ENCODE assay signal across 25 cellular contexts in genomic region chr2:145168091-145168490, GRCh38.
"Had no signal": no experiment of that assay in that cellular context is flagged by ENCODE, and none has a peak within 500 bp of the region (broad histone marks: within the 10 kb centered on the region; RNA-seq: fewer than 3 reads in every experiment).

No MANE protein-coding gene starts in this region.

- H3K4me3 ChIP-seq: heart left ventricle, left ventricle myocardium inferior, lung, mucosa of descending colon, prostate gland, skin epidermis, spleen, tibial nerve had no signal

- H3K9me3 Mint-ChIP-seq: natural killer cell treated with Interleukin-12 subunit alpha and Interleukin-12 subunit beta and Interleukin-15 and Interleukin-18, amount 100 ng/mL, for 72 hours; stimulated activated effector memory CD8-positive, alpha-beta T cell treated with anti-CD3 and anti-CD28 coated beads, Interleukin-12 subunit alpha, Interleukin-12 subunit beta, amount 100 ng/mL, for 72 hours; stimulated activated naive CD8-positive, alpha-beta T cell treated with anti-CD3 and anti-CD28 coated beads, Interleukin-15, Interleukin-2, amounts not matched to agents 100 ng/mL and 50 ng/mL, for 24 hours; type B pancreatic cell had no signal

- H3K36me3 Mint-ChIP-seq: naive thymus-derived CD4-positive, alpha-beta T cell; natural killer cell treated with Interleukin-12 subunit alpha and Interleukin-12 subunit beta and Interleukin-15 and Interleukin-18, amount 100 ng/mL, for 72 hours; stimulated activated effector memory CD8-positive, alpha-beta T cell treated with anti-CD3 and anti-CD28 coated beads, Interleukin-12 subunit alpha, Interleukin-12 subunit beta, amount 100 ng/mL, for 72 hours; type B pancreatic cell had no signal

- H3K4me3 Mint-ChIP-seq: immature natural killer cell; naive thymus-derived CD4-positive, alpha-beta T cell; natural killer cell treated with Interleukin-12 subunit alpha and Interleukin-12 subunit beta and Interleukin-15 and Interleukin-18, amount 100 ng/mL, for 72 hours; neural crest cell; stimulated activated effector memory CD8-positive, alpha-beta T cell treated with anti-CD3 and anti-CD28 coated beads, Interleukin-12 subunit alpha, Interleukin-12 subunit beta, amount 100 ng/mL, for 72 hours; stimulated activated naive CD8-positive, alpha-beta T cell treated with anti-CD3 and anti-CD28 coated beads, Interleukin-15, Interleukin-2, amounts not matched to agents 100 ng/mL and 50 ng/mL, for 24 hours; type B pancreatic cell had no signal

- H3K27ac ChIP-seq: left ventricle myocardium inferior, prostate gland, spleen, tibial nerve had no signal

- H3K27ac Mint-ChIP-seq: immature natural killer cell; naive thymus-derived CD4-positive, alpha-beta T cell; natural killer cell treated with Interleukin-12 subunit alpha and Interleukin-12 subunit beta and Interleukin-15 and Interleukin-18, amount 100 ng/mL, for 72 hours; stimulated activated effector memory CD8-positive, alpha-beta T cell treated with anti-CD3 and anti-CD28 coated beads, Interleukin-12 subunit alpha, Interleukin-12 subunit beta, amount 100 ng/mL, for 72 hours; stimulated activated naive CD8-positive, alpha-beta T cell treated with anti-CD3 and anti-CD28 coated beads, Interleukin-15, Interleukin-2, amounts not matched to agents 100 ng/mL and 50 ng/mL, for 24 hours; type B pancreatic cell had no signal

- H3K27me3 Mint-ChIP-seq: naive thymus-derived CD4-positive, alpha-beta T cell; stimulated activated naive CD8-positive, alpha-beta T cell treated with anti-CD3 and anti-CD28 coated beads, Interleukin-15, Interleukin-2, amounts not matched to agents 100 ng/mL and 50 ng/mL, for 24 hours had no signal

- DNase-seq: heart left ventricle; hypothalamus; immature natural killer cell; islet precursor cell; left ventricle myocardium inferior; mesendoderm; midbrain; mucosa of descending colon; naive thymus-derived CD4-positive, alpha-beta T cell; nucleus accumbens; retina; right cardiac atrium; spleen; stimulated activated CD4-positive, alpha-beta T cell treated with anti-CD3 and anti-CD28 coated beads, Interleukin-4, amount 100 ng/mL, for 24 hours; stimulated activated naive CD4-positive, alpha-beta T cell had no signal

- H3K4me1 ChIP-seq: left ventricle myocardium inferior, prostate gland, spleen had no signal

- H3K36me3 ChIP-seq: heart left ventricle, left ventricle myocardium inferior, prostate gland, spleen, tibial nerve had no signal

- H3K27me3 ChIP-seq: heart left ventricle, spleen, tibial nerve had no signal

- H3K9me3 ChIP-seq: heart left ventricle, left ventricle myocardium inferior, mucosa of descending colon, prostate gland, spleen, tibial nerve had no signal

- H3K4me1 Mint-ChIP-seq: immature natural killer cell; naive thymus-derived CD4-positive, alpha-beta T cell; stimulated activated effector memory CD8-positive, alpha-beta T cell treated with anti-CD3 and anti-CD28 coated beads, Interleukin-12 subunit alpha, Interleukin-12 subunit beta, amount 100 ng/mL, for 72 hours had no signal

- ATAC-seq: heart left ventricle; mucosa of descending colon; naive thymus-derived CD4-positive, alpha-beta T cell; natural killer cell treated with Interleukin-12 subunit alpha and Interleukin-12 subunit beta and Interleukin-15 and Interleukin-18, amount 100 ng/mL, for 72 hours; sciatic nerve; stimulated activated effector memory CD8-positive, alpha-beta T cell treated with anti-CD3 and anti-CD28 coated beads, Interleukin-12 subunit alpha, Interleukin-12 subunit beta, amount 100 ng/mL, for 72 hours had no signal
